ENCODE assay signal across 1 cellular context in the genomic region with DNA sequence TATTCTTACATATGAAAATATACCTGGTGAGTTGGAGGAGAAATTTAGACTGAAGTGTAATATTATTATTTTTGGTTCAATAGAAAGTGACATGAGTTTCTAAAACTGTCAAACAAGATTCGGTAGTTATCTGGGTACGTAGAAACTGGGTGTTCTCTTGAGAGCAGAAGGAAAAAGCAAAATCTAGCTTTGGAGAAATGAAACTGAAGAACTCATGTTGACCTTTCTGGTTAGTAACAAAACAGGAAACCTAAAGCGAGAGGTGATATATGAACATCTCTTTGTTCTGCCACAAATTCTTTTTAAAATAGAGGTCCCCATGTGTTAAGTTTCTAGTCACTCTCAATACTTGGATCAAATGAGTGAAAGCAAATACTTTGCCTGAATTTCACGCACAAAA.
TF ChIP-seq lines count a peak whose summit lies in the region.

No MANE protein-coding gene starts in this region.

TF ChIP-seq in GM12878, 131 proteins besides CTCF, POLR2A, EP300 and RAD21 (continued from another document):
- TF ChIP-seq CEBPB (IDR thresholded peaks at IDR 0.05; ENCODE audit: borderline replicate concordance in 1 of 2, low read depth in 2 of 2, low read length in 2 of 2) (peak in 1 of 2 experiments; percentile 45; a peak in 1 of 4 replicates), EED (IDR thresholded peaks at IDR 0.05; ENCODE audit: low read depth) (no peak), PML (IDR thresholded peaks at IDR 0.05; ENCODE audit: low read length) (0 out of 2 replicates have a peak, but pooled peaks have one; percentile 41), CBX5 (IDR thresholded peaks at IDR 0.05; ENCODE audit: low read depth) (0 out of 2 replicates have a peak, but pooled peaks have one; percentile 52), SMAD1 (IDR thresholded peaks at IDR 0.05; ENCODE audit: low read depth, partially characterized antibody) (no peak), IRF4 (IDR thresholded peaks at IDR 0.05; ENCODE audit: low read depth, low read length) (no peak), SUPT20H (IDR thresholded peaks at IDR 0.05; ENCODE audit: borderline replicate concordance, control insufficient read depth, low read depth, low read length) (no peak), IKZF1 (conservative IDR thresholded peaks at IDR 0.05) (0 out of 2 replicates have a peak, but pooled peaks have one; percentile 31), NR2F1 (conservative IDR thresholded peaks at IDR 0.05) (0 out of 2 replicates have a peak, but pooled peaks have one; percentile 19), TCF7 (IDR thresholded peaks at IDR 0.05; ENCODE audit: borderline replicate concordance) (peak; percentile 39; the same call in 1 of the 2 replicates), FOXM1 (IDR thresholded peaks at IDR 0.05; ENCODE audit: low read depth, low read length) (peak; percentile 81), NFIC (IDR thresholded peaks at IDR 0.05; ENCODE audit: low read depth, low read length) (peak; percentile 86), TBL1XR1 (IDR thresholded peaks at IDR 0.05; ENCODE audit: low read depth, low read length) (0 out of 2 replicates have a peak, but pooled peaks have one; percentile 16), RUNX3 (IDR thresholded peaks at IDR 0.05; ENCODE audit: low read length) (peak; percentile 73), SPI1 (IDR thresholded peaks at IDR 0.05; ENCODE audit: borderline replicate concordance, insufficient read depth, low read depth, low read length) (peak; percentile 78)
- TF ChIP-seq, protein P1, sequence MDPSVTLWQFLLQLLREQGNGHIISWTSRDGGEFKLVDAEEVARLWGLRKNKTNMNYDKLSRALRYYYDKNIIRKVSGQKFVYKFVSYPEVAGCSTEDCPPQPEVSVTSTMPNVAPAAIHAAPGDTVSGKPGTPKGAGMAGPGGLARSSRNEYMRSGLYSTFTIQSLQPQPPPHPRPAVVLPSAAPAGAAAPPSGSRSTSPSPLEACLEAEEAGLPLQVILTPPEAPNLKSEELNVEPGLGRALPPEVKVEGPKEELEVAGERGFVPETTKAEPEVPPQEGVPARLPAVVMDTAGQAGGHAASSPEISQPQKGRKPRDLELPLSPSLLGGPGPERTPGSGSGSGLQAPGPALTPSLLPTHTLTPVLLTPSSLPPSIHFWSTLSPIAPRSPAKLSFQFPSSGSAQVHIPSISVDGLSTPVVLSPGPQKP (IDR thresholded peaks at IDR 0.05; ENCODE audit: low read depth, low read length), result no peak
- TF ChIP-seq, protein P2, sequence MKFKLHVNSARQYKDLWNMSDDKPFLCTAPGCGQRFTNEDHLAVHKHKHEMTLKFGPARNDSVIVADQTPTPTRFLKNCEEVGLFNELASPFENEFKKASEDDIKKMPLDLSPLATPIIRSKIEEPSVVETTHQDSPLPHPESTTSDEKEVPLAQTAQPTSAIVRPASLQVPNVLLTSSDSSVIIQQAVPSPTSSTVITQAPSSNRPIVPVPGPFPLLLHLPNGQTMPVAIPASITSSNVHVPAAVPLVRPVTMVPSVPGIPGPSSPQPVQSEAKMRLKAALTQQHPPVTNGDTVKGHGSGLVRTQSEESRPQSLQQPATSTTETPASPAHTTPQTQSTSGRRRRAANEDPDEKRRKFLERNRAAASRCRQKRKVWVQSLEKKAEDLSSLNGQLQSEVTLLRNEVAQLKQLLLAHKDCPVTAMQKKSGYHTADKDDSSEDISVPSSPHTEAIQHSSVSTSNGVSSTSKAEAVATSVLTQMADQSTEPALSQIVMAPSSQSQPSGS (IDR thresholded peaks at IDR 0.05; ENCODE audit: low read length), result peak; percentile 72; the same call in 1 of the 2 replicates
